In genomic region chr4:86593726-86594558, GRCh38 we compare ENCODE assay signal across 8 cellular contexts. TPM values are rescaled to one million over a fixed set of nuclear protein-coding genes. Genes with fewer than 3 reads are reported as not detected.
DNase-seq lines count a peak whose midpoint lies in the region; ATAC-seq and TF ChIP-seq lines count a peak whose summit lies in the region.

TSS of gene PTPN13 (plus strand) at chr4:86594315. CDS start at chr4:86635257, 40,942 bp downstream.

- dilution Hi-C loops in IMR-90 (cut with HindIII; ENCODE audit: low sequenced_read_pairs, unreplicated experiment), result no loop called here

- peak within 1 kb of the TSS in 1 of 2 experiments; percentile 71; a peak in 2 of 4 replicates for H4K8ac ChIP-seq in IMR-90 (ENCODE audit: low read depth in 2 of 2, low read length in 2 of 2)

- peak within 1 kb of the TSS; percentile 25; the same call in 1 of the 2 replicates for H2AK5ac ChIP-seq in IMR-90 (ENCODE audit: low read depth, low read length)

- H3K27ac ChIP-seq in IMR-90 (ENCODE audit: insufficient read depth, low read length) (peak within 1 kb of the TSS; percentile 89), RWPE2 (ENCODE audit: poor library complexity, severe bottlenecking) (peak within 1 kb of the TSS; percentile 77), neural cell (ENCODE audit: low read length) (peak within 1 kb of the TSS; percentile 59), subcutaneous abdominal adipose tissue (ENCODE audit: low read depth, low read length) (peak within 1 kb of the TSS; percentile 88)

- H4K20me1 ChIP-seq in IMR-90 (ENCODE audit: insufficient read depth, low read length) (peaks cover 4% of the 10 kb centered on the region; the same call in 1 of the 2 replicates), neural cell (ENCODE audit: insufficient read depth) (no peaks in the 10 kb centered on the region)

- peak within 1 kb of the TSS; percentile 87 for H3K9ac ChIP-seq in IMR-90 (ENCODE audit: low read depth, low read length)
- peak within 1 kb of the TSS; percentile 51 for H3K9ac ChIP-seq in neural cell (ENCODE audit: low read length)
- H3K9ac ChIP-seq in subcutaneous abdominal adipose tissue (ENCODE audit: low read length in 5 of 5), result peak within 1 kb of the TSS; percentile 31 to 82 (median 79)

- peak within 1 kb of the TSS; percentile 80 for H2BK5ac ChIP-seq in IMR-90 (ENCODE audit: low read depth, low read length, poor library complexity, severe bottlenecking)

- no TSS peak for BruUV-seq in IMR-90 (replicated peaks; lab: Mats Ljungman, UMichigan)

- TF ChIP-seq CTCF in IMR-90 (conservative IDR thresholded peaks at IDR 0.05; ENCODE audit: low read depth, low read length) (0 out of 2 replicates have a peak, but pooled peaks have one; percentile 8), RWPE2 (IDR thresholded peaks at IDR 0.05; ENCODE audit: poor library complexity, severe bottlenecking) (no peak), neural cell (IDR thresholded peaks at IDR 0.05; ENCODE audit: poor library complexity, severe bottlenecking) (peak; percentile 33)

- in situ Hi-C loops in IMR-90 (cut with MboI; ENCODE audit: low sequenced_read_pairs), result loop anchor here (10.0 kb wide), 1 partner anchor 301 kb away; the partner anchor contains the start of gene C4orf36

- CTCF ChIA-PET in IMR-90 (lab: Yijun Ruan, JAX), result interaction anchor here (0.7 to 1.6 kb wide), 4 partner anchors 13 to 98 kb away, joined by 3 to 5 read pairs (median 4); no protein-coding TSS in a partner anchor

- intact Hi-C loops in IMR-90 (cut with micrococcal nuclease), result loop anchor here (1.0 to 10.0 kb wide), 3 partner anchors 71 to 301 kb away; no protein-coding TSS in a partner anchor

- DNase-seq in DMS114 treated with DMSO at 0.1 percent for 48 hours (lab: John Stamatoyannopoulos, UW; ENCODE audit: unreplicated experiment) (peak; percentile 88), IMR-90 (peak; percentile 98), RWPE2 (ENCODE audit: low spot score) (peak; percentile 99), activated gamma-delta T cell treated with Interleukin-2 at 50 U/mL for 16 hours (peak; percentile 36), foreskin melanocyte (peak; percentile 97)

- H3K27me3 ChIP-seq in IMR-90 (ENCODE audit: control insufficient read depth, insufficient read depth, low read length) (no peaks in the 10 kb centered on the region), RWPE2 (ENCODE audit: insufficient read depth, poor library complexity, severe bottlenecking) (no peaks in the 10 kb centered on the region), neural cell (ENCODE audit: insufficient read depth, low read depth, low read length) (no peaks in the 10 kb centered on the region), subcutaneous abdominal adipose tissue (ENCODE audit: control insufficient read depth in 5 of 5, insufficient read depth in 4 of 5, low read length in 5 of 5) (no peaks in the 10 kb centered on the region)

- peak within 1 kb of the TSS; percentile 98; the same call in 1 of the 2 replicates for H3K56ac ChIP-seq in IMR-90 (ENCODE audit: extremely low read depth, insufficient read depth, low read length)

- H2BK15ac ChIP-seq in IMR-90 (ENCODE audit: low read depth, low read length), result peak within 1 kb of the TSS; percentile 65; the same call in 1 of the 3 replicates

- peak within 1 kb of the TSS; percentile 67 for H4K91ac ChIP-seq in IMR-90 (ENCODE audit: insufficient read depth, low read depth, low read length)

- H3K79me2 ChIP-seq in neural cell (replicated peaks; ENCODE audit: insufficient read depth, low read length), result peaks cover 45% of the 10 kb centered on the region

- H3K9me1 ChIP-seq in IMR-90 (ENCODE audit: insufficient read depth, low read length), result peaks cover 4% of the 10 kb centered on the region; the same call in 1 of the 2 replicates

- no peaks in the 10 kb centered on the region for H3K36me3 ChIP-seq in IMR-90 (ENCODE audit: control insufficient read depth, insufficient read depth, low read length)
- H3K36me3 ChIP-seq in RWPE2 (ENCODE audit: low read depth), result no peaks in the 10 kb centered on the region
- no peaks in the 10 kb centered on the region for H3K36me3 ChIP-seq in neural cell (ENCODE audit: insufficient read depth, low read length)
- H3K36me3 ChIP-seq in subcutaneous abdominal adipose tissue (ENCODE audit: control insufficient read depth in 5 of 5, insufficient read depth in 5 of 5, low read length in 5 of 5), result no peaks in the 10 kb centered on the region

- H2AFZ ChIP-seq in IMR-90 (replicated peaks; ENCODE audit: low read length, poor library complexity) (peak within 1 kb of the TSS; percentile 92), neural cell (ENCODE audit: low read depth, low read length) (peak within 1 kb of the TSS; percentile 41)

- H2BK20ac ChIP-seq in IMR-90 (ENCODE audit: low read depth, low read length), result peak within 1 kb of the TSS; percentile 69

- no peaks in the 10 kb centered on the region for H3K9me2 ChIP-seq in neural cell (ENCODE audit: insufficient read depth, low read length)

- WGBS in IMR-90 (ENCODE audit: extremely low coverage in 2 of 2, insufficient read length in 1 of 2), 2 experiments, result 0% methylated on average over 14 of the region's 59 CpGs; no CpG with 5 or more reads in 1 of the 2 experiments

- peak within 1 kb of the TSS; percentile 91 for H3K4ac ChIP-seq in IMR-90 (ENCODE audit: low read depth, low read length)

- H3K4me2 ChIP-seq in IMR-90 (ENCODE audit: low read depth, low read length) (peak within 1 kb of the TSS; percentile 98), neural cell (ENCODE audit: low read length) (peak within 1 kb of the TSS; percentile 46)

- H3K79me1 ChIP-seq in IMR-90 (ENCODE audit: low read depth in 1 of 2, low read length in 2 of 2), result peaks cover 0 to 30% of the 10 kb centered on the region in 2 experiments; a peak in 2 of 4 replicates

- H4K5ac ChIP-seq in IMR-90 (ENCODE audit: low read depth, low read length), result peak within 1 kb of the TSS; percentile 13

- peaks cover 2% of the 10 kb centered on the region for H3K4me1 ChIP-seq in IMR-90 (ENCODE audit: control insufficient read depth, insufficient read depth, low read length)
- H3K4me1 ChIP-seq in RWPE2 (ENCODE audit: insufficient read depth, poor library complexity, severe bottlenecking), result peaks cover 34% of the 10 kb centered on the region
- H3K4me1 ChIP-seq in subcutaneous abdominal adipose tissue (ENCODE audit: control insufficient read depth in 5 of 5, insufficient read depth in 5 of 5, low read length in 5 of 5), result peaks cover 2 to 38% (median 34%) of the 10 kb centered on the region in 5 donors

- no peaks in the 10 kb centered on the region for H3K9me3 ChIP-seq in IMR-90 (ENCODE audit: control insufficient read depth, insufficient read depth, low read length)
- H3K9me3 ChIP-seq in RWPE2 (ENCODE audit: severe bottlenecking), result no peaks in the 10 kb centered on the region
- H3K9me3 ChIP-seq in neural cell (ENCODE audit: low read length), result no peaks in the 10 kb centered on the region
- no peaks in the 10 kb centered on the region for H3K9me3 ChIP-seq in subcutaneous abdominal adipose tissue (ENCODE audit: control insufficient read depth in 5 of 5, low read length in 5 of 5)

- peak within 1 kb of the TSS; percentile 100 for H3K23ac ChIP-seq in IMR-90 (ENCODE audit: low read depth, low read length)

- POLR2A ChIA-PET in IMR-90 (lab: Charles Lee; ENCODE audit: unreplicated experiment), result interaction anchor here (0.7 to 1.1 kb wide), 2 partner anchors 9 to 716 kb away, joined by 3 to 4 read pairs; no protein-coding TSS in a partner anchor

- H3K18ac ChIP-seq in IMR-90 (ENCODE audit: low read depth, low read length), result peak within 1 kb of the TSS; percentile 76

- peak; percentile 86 for TF ChIP-seq POLR2A in IMR-90 (IDR thresholded peaks at IDR 0.05; ENCODE audit: low read depth, low read length)

- peak within 1 kb of the TSS; percentile 85 for H2BK120ac ChIP-seq in IMR-90 (ENCODE audit: low read depth, low read length)

- peak within 1 kb of the TSS; percentile 80 for H2AK9ac ChIP-seq in IMR-90 (replicated peaks; ENCODE audit: low read depth, low read length, poor library complexity)

- H3K14ac ChIP-seq in IMR-90 (replicated peaks; ENCODE audit: low read depth, low read length), result peak within 1 kb of the TSS; percentile 98

- peak; percentile 21 for TF ChIP-seq EP300 in neural cell (conservative IDR thresholded peaks at IDR 0.05; ENCODE audit: poor library complexity, severe bottlenecking)

- peak within 1 kb of the TSS; percentile 74 for H3K4me3 ChIP-seq in IMR-90 (ENCODE audit: insufficient read depth, low read depth, low read length)
- peak within 1 kb of the TSS; percentile 53 for H3K4me3 ChIP-seq in RWPE2 (ENCODE audit: severe bottlenecking)
- H3K4me3 ChIP-seq in neural cell (ENCODE audit: low read length), result peak within 1 kb of the TSS; percentile 91
- peak within 1 kb of the TSS; percentile 70 to 97 (median 90) for H3K4me3 ChIP-seq in subcutaneous abdominal adipose tissue (ENCODE audit: low read depth in 1 of 5, low read length in 5 of 5)

- no peak for TF ChIP-seq RAD21 in IMR-90 (IDR thresholded peaks at IDR 0.05; ENCODE audit: low read length)
- no peak for TF ChIP-seq RAD21 in neural cell (conservative IDR thresholded peaks at IDR 0.05)

- ATAC-seq in GM21576 (IDR thresholded peaks at IDR 0.05; ENCODE audit: unreplicated experiment), result peak; percentile 98
- ATAC-seq in IMR-90 (ENCODE audit: low read depth), result peak; percentile 95
- peak; percentile 89 for ATAC-seq in RWPE2 (ENCODE audit: low read depth)

- H3F3A ChIP-seq in neural cell (ENCODE audit: insufficient read depth, low read length, poor library complexity, severe bottlenecking), result peaks cover 7% of the 10 kb centered on the region

TF ChIP-seq in IMR-90, 13 proteins besides CTCF, POLR2A, EP300 and RAD21:
- TF ChIP-seq MXI1 (IDR thresholded peaks at IDR 0.05; ENCODE audit: borderline replicate concordance, low read depth, low read length) (peak; percentile 94), FOS (IDR thresholded peaks at IDR 0.05; ENCODE audit: low read depth, low read length) (0 out of 2 replicates have a peak, but pooled peaks have one; percentile 14), MAZ (IDR thresholded peaks at IDR 0.05; ENCODE audit: borderline replicate concordance, low read depth, low read length) (peak; percentile 89), RCOR1 (IDR thresholded peaks at IDR 0.05; ENCODE audit: insufficient replicate concordance, low read length) (no peak), NFE2L2 (IDR thresholded peaks at IDR 0.05; ENCODE audit: low read depth, low read length) (no peak)

TF ChIP-seq in neural cell, 6 proteins besides CTCF, POLR2A, EP300 and RAD21 (continues in another document):
- TF ChIP-seq MXI1 (conservative IDR thresholded peaks at IDR 0.05; ENCODE audit: poor library complexity, severe bottlenecking) (peak; percentile 80), TAF1 (IDR thresholded peaks at IDR 0.05; ENCODE audit: low read depth) (peak; percentile 55), EZH2 (IDR thresholded peaks at IDR 0.05; ENCODE audit: borderline replicate concordance, insufficient read depth, low read length, poor library complexity, severe bottlenecking) (no peak), SMC3 (conservative IDR thresholded peaks at IDR 0.05; ENCODE audit: poor library complexity) (no peak)

RNA-seq across cellular contexts. Expression of gene PTPN13, which starts in this region (rescaled TPM):
- 29.0 and 31.4 TPM in 2 replicates for total RNA-seq in IMR-90 (2012; rRNA removed)
- polyA plus RNA-seq in IMR-90 (2012; rRNA removed), result 5.7 and 7.7 TPM in 2 replicates
- 2.0 and 3.2 TPM in 2 replicates for polyA plus RNA-seq in IMR-90 (2012; cell fraction: cytosol; rRNA removed)
- 2.1 and 8.4 TPM in 2 replicates for polyA plus RNA-seq in IMR-90 (2012; cell fraction: nucleus; rRNA removed; ENCODE audit: low replicate concordance)
- 4.7 and 6.7 TPM in 2 replicates for polyA plus RNA-seq in neural cell
- 19.5 and 20.3 TPM in 2 replicates for polyA minus RNA-seq in neural cell

Comparison
In these comparisons a context has a peak if more than half of its experiments do, and no peak if none do; other contexts are left out.
1. Peak in every context shown above with its lines: DNase-seq, ATAC-seq, H3K4me3 ChIP-seq and H3K27ac ChIP-seq.
2. DNase-seq: peak in every context shown above with its lines; median percentile 99 in RWPE2; 98 in IMR-90; 97 in foreskin melanocyte; 88 in DMS114 treated with DMSO at 0.1 percent for 48 hours; 36 in activated gamma-delta T cell treated with Interleukin-2 at 50 U/mL for 16 hours.